Comparison of ENCODE assay signal across 16 cellular contexts in the genomic region with DNA sequence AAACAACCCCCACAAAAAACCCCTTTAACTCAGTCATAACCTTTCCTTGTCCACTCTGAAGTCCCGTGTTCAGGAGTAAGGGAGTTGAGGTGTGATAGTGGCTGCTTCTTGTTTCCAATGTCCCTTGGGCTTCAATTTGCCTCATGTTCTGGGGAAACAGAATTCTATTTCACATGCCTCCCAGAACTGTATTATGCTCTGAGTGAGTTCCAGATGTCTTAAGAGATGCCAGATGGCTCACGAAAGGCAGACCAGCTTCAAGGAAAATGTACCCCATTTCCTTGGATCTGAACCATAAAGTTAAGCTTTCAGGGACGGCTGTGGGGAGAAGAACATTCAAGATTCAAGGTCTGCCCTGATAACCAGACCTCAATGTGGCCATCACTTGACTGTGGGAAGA. TPM values are rescaled to one million over a fixed set of nuclear protein-coding genes. Genes with fewer than 3 reads are reported as not detected.
A peak's percentile ranks its signal among the peaks of the same experiment; 100 is the strongest.
DNase-seq lines count a peak whose midpoint lies in the region; ATAC-seq and TF ChIP-seq lines count a peak whose summit lies in the region.
"Had no signal": no experiment of that assay in that cellular context is flagged by ENCODE, and none has a peak within 500 bp of the region (broad histone marks: within the 10 kb centered on the region; RNA-seq: fewer than 3 reads in every experiment).

No MANE protein-coding gene starts in this region.

- H3K36me3 ChIP-seq in smooth muscle cell (ENCODE audit: low read depth): no peaks in the 10 kb centered on the region

- H3K9me3 ChIP-seq in smooth muscle cell (replicated peaks; ENCODE audit: low read depth): no peaks in the 10 kb centered on the region
- H3K9me3 ChIP-seq: Caco-2 had no signal

- peak overlapping the region; percentile 5 for H3K4me2 ChIP-seq in smooth muscle cell
- H3K4me2 ChIP-seq: GM23338 had no signal

- H3K79me2 ChIP-seq in smooth muscle cell (ENCODE audit: low read depth): no peaks in the 10 kb centered on the region

- no peaks in the 10 kb centered on the region for H3F3A ChIP-seq in smooth muscle cell (ENCODE audit: low read depth)

- peak; percentile 82 for DNase-seq in DMS 273 (lab: John Stamatoyannopoulos, UW; ENCODE audit: unreplicated experiment)
- peak; percentile 9 for DNase-seq in NCI-H524 treated with DMSO at 0.1 percent for 48 hours (lab: John Stamatoyannopoulos, UW)
- DNase-seq in fibroblast of peridontal ligament (ENCODE audit: extremely low read depth): peak; percentile 60
- DNase-seq in smooth muscle cell (lab: John Stamatoyannopoulos, UW; ENCODE audit: unreplicated experiment): no peak
- DNase-seq in AG20443 (ENCODE audit: low spot score): no peak
- DNase-seq: 8988T; ACHN; Caco-2; CD8-positive, alpha-beta memory T cell; H7 had no signal

- no peak for TF ChIP-seq CTCF in smooth muscle cell (IDR thresholded peaks at IDR 0.05; ENCODE audit: borderline replicate concordance, insufficient read depth, poor library complexity, severe bottlenecking)

- H3K9ac ChIP-seq in smooth muscle cell (ENCODE audit: low read depth): no peak overlapping the region

- no peak overlapping the region for H3K4me3 ChIP-seq in smooth muscle cell
- H3K4me3 ChIP-seq: GM23338 had no signal

- H2AFZ ChIP-seq in smooth muscle cell (ENCODE audit: low read depth): no peak overlapping the region
- H2AFZ ChIP-seq: GM23338 had no signal

- no peaks in the 10 kb centered on the region for H3K4me1 ChIP-seq in smooth muscle cell (ENCODE audit: low read depth)
- H3K4me1 ChIP-seq: Caco-2 had no signal

- no peak overlapping the region for H3K27ac ChIP-seq in smooth muscle cell (ENCODE audit: low read depth)

- ATAC-seq in GM18867 (IDR thresholded peaks at IDR 0.05; ENCODE audit: unreplicated experiment) (no peak), HG03354 (IDR thresholded peaks at IDR 0.05; ENCODE audit: poor library complexity, severe bottlenecking, unreplicated experiment) (no peak)
- ATAC-seq: GM23338 had no signal

- H4K20me1 ChIP-seq in smooth muscle cell (ENCODE audit: low read depth): no peaks in the 10 kb centered on the region

- no peaks in the 10 kb centered on the region for H3K27me3 ChIP-seq in smooth muscle cell (ENCODE audit: low read depth)

- 35% methylated on average over 3 of the region's 3 CpGs for WGBS in smooth muscle cell (ENCODE audit: low lambda C conversion rate)

RNA-seq across cellular contexts. Expression of a gene that starts 42.5 kb away (rescaled TPM):
- not detected in 2 replicates for total RNA-seq in smooth muscle cell
- polyA plus RNA-seq in smooth muscle cell: not detected in 2 replicates
- total RNA-seq: Caco-2; CD8-positive, alpha-beta memory T cell; Daoy; H7 had no signal
- polyA plus RNA-seq: BJ; CD14-positive monocyte; CD8-positive, alpha-beta memory T cell had no signal

Comparison
In these comparisons a context has a peak if more than half of its experiments do, and no peak if none do; other contexts are left out.
1. DNase-seq: peak in DMS 273 (single experiment), NCI-H524 treated with DMSO at 0.1 percent for 48 hours (single experiment) and fibroblast of peridontal ligament (single experiment); none in smooth muscle cell (single experiment) and AG20443 (single experiment).